In the genomic region with DNA sequence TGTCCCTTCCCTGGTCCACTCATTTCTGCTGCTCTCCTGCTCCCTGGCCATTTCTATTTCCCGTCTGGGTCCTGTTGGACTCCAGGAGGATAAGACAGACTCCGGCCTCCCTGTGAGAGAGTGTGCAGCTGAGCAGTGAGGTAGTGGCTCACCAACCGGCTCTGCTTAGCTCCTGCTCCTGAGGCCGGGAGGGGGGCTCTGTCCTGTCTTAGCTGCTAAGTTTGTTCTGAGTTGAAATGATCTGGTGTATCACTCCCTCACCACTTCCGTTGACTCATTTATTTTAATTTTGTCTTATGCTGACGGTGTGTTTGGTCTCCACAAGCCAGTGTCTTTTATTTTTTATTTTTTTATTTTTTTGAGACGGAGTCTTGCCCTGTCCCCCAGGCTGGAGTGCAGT, we compare ENCODE assay signal across 23 cellular contexts.
"Had no signal": no experiment of that assay in that cellular context is flagged by ENCODE, and none has a peak within 500 bp of the region (broad histone marks: within the 10 kb centered on the region; RNA-seq: fewer than 3 reads in every experiment).

No MANE protein-coding gene starts in this region.

- H3K4me3 Mint-ChIP-seq: immature natural killer cell; memory B cell; natural killer cell treated with Interleukin-12 subunit alpha and Interleukin-12 subunit beta and Interleukin-15 and Interleukin-18, amount 100 ng/mL, for 72 hours; neural progenitor cell; stimulated activated naive B cell treated with anti-CD40 and anti-IgM and Interleukin-4, amounts not matched to agents 10 μg/mL and 1 μg/mL and 100 μg/mL, for 72 hours; stimulated activated naive CD8-positive, alpha-beta T cell treated with anti-CD3 and anti-CD28 coated beads, Interleukin-15, amount 100 ng/mL, for 72 hours had no signal

- H3K4me3 ChIP-seq: left ventricle myocardium inferior, lower lobe of right lung, neural progenitor cell, psoas muscle, right lobe of liver, testis, tibial nerve, upper lobe of right lung had no signal

- H3K36me3 Mint-ChIP-seq: natural killer cell treated with Interleukin-12 subunit alpha and Interleukin-12 subunit beta and Interleukin-15 and Interleukin-18, amount 100 ng/mL, for 72 hours; neural progenitor cell; stimulated activated naive B cell treated with anti-CD40 and anti-IgM and Interleukin-4, amounts not matched to agents 10 μg/mL and 1 μg/mL and 100 μg/mL, for 72 hours had no signal

- H3K27ac Mint-ChIP-seq: immature natural killer cell; memory B cell; natural killer cell treated with Interleukin-12 subunit alpha and Interleukin-12 subunit beta and Interleukin-15 and Interleukin-18, amount 100 ng/mL, for 72 hours; neural progenitor cell; stimulated activated naive B cell treated with anti-CD40 and anti-IgM and Interleukin-4, amounts not matched to agents 10 μg/mL and 1 μg/mL and 100 μg/mL, for 72 hours; stimulated activated naive CD8-positive, alpha-beta T cell treated with anti-CD3 and anti-CD28 coated beads, Interleukin-15, amount 100 ng/mL, for 72 hours had no signal

- H3K9ac ChIP-seq: neural progenitor cell, parathyroid adenoma had no signal

- H2AFZ ChIP-seq: neural progenitor cell, parathyroid adenoma had no signal

- ATAC-seq: esophagus mucosa; left cardiac atrium; lower lobe of right lung; natural killer cell treated with Interleukin-12 subunit alpha and Interleukin-12 subunit beta and Interleukin-15 and Interleukin-18, amount 100 ng/mL, for 72 hours; psoas muscle; right lobe of liver; stimulated activated naive B cell treated with anti-CD40 and anti-IgM and Interleukin-4, amounts not matched to agents 10 μg/mL and 1 μg/mL and 100 μg/mL, for 72 hours; stimulated activated naive CD8-positive, alpha-beta T cell treated with anti-CD3 and anti-CD28 coated beads, Interleukin-15, amount 100 ng/mL, for 72 hours; upper lobe of right lung had no signal

- H3K27ac ChIP-seq: left ventricle myocardium inferior, lower lobe of right lung, neural progenitor cell, parathyroid adenoma, psoas muscle, right lobe of liver, testis, tibial nerve, upper lobe of right lung had no signal

- H3K4me1 ChIP-seq: lower lobe of right lung, neural progenitor cell, parathyroid adenoma, psoas muscle, right lobe of liver, upper lobe of right lung had no signal

- H3K9me3 ChIP-seq: lower lobe of right lung, psoas muscle, right lobe of liver, testis, upper lobe of right lung had no signal

- H3K27me3 ChIP-seq: right lobe of liver, testis, tibial nerve, upper lobe of right lung had no signal

- H3K4me2 ChIP-seq: neural progenitor cell had no signal

- H3K36me3 ChIP-seq: left ventricle myocardium inferior, lower lobe of right lung, neural progenitor cell, right lobe of liver, tibial nerve, upper lobe of right lung had no signal

- H3K4me1 Mint-ChIP-seq: immature natural killer cell; memory B cell; stimulated activated naive B cell treated with anti-CD40 and anti-IgM and Interleukin-4, amounts not matched to agents 10 μg/mL and 1 μg/mL and 100 μg/mL, for 72 hours; stimulated activated naive CD8-positive, alpha-beta T cell treated with anti-CD3 and anti-CD28 coated beads, Interleukin-15, amount 100 ng/mL, for 72 hours had no signal

- DNase-seq: effector memory CD4-positive, alpha-beta T cell; immature natural killer cell; kidney; left cardiac atrium; left ventricle myocardium inferior; lower lobe of right lung; midbrain; occipital lobe; psoas muscle; retina; right lobe of liver; stimulated activated CD4-positive, alpha-beta T cell treated with anti-CD3 and anti-CD28 coated beads, Interleukin-2, amount 100 ng/mL, for 24 hours; stimulated activated CD4-positive, alpha-beta T cell treated with anti-CD3 and anti-CD28 coated beads, Interleukin-4, amount 100 ng/mL, for 4 hours; stimulated activated naive B cell treated with anti-CD40 and anti-IgM and Interleukin-4, amounts not matched to agents 10 μg/mL and 1 μg/mL and 100 μg/mL, for 72 hours; stimulated activated naive CD8-positive, alpha-beta T cell treated with anti-CD3 and anti-CD28 coated beads, Interleukin-15, amount 100 ng/mL, for 72 hours; testis; upper lobe of right lung had no signal
